In genomic region chr16:83807327-83807709, GRCh38 we compare ENCODE assay signal across 8 cellular contexts. TPM values are rescaled to one million over a fixed set of nuclear protein-coding genes. Genes with fewer than 3 reads are reported as not detected.
DNase-seq lines count a peak whose midpoint lies in the region; TF ChIP-seq lines count a peak whose summit lies in the region.

No MANE protein-coding gene starts in this region.

- peak overlapping the region; percentile 32 for H3K4me2 ChIP-seq in DOHH2 (ENCODE audit: low read length)

- H3K4me3 ChIP-seq in DOHH2 (ENCODE audit: low read length), result peak overlapping the region; percentile 96
- H3K4me3 ChIP-seq in HUES6 (ENCODE audit: low read depth, low read length), result peak overlapping the region; percentile 30; the same call in 1 of the 2 replicates
- peak overlapping the region; percentile 66 for H3K4me3 ChIP-seq in ectodermal cell (ENCODE audit: insufficient read depth, low read depth, low read length)
- peak overlapping the region; percentile 85 to 90 for H3K4me3 ChIP-seq in neutrophil (ENCODE audit: low read depth in 1 of 2, low read length in 1 of 2)

- H3K9ac ChIP-seq in HUES6 (ENCODE audit: low read length), result no peak overlapping the region

- TF ChIP-seq CTCF in DOHH2 (IDR thresholded peaks at IDR 0.05; ENCODE audit: low read depth, low read length, poor library complexity, severe bottlenecking) (no peak), neutrophil (IDR thresholded peaks at IDR 0.05) (no peak)

- no peaks in the 10 kb centered on the region for H3F3A ChIP-seq in DOHH2 (ENCODE audit: control insufficient read depth, insufficient read depth)

- peaks cover 4% of the 10 kb centered on the region; the same call in 1 of the 2 replicates for H3K9me3 ChIP-seq in DOHH2 (ENCODE audit: control insufficient read depth, insufficient read depth, low read length)
- no peaks in the 10 kb centered on the region for H3K9me3 ChIP-seq in HUES6 (ENCODE audit: control insufficient read depth, insufficient read depth, low read depth, low read length)
- H3K9me3 ChIP-seq in ectodermal cell (ENCODE audit: control insufficient read depth, low read length), result no peaks in the 10 kb centered on the region
- no peaks in the 10 kb centered on the region for H3K9me3 ChIP-seq in neutrophil

- peaks cover 33% of the 10 kb centered on the region for H3K79me2 ChIP-seq in DOHH2 (ENCODE audit: control insufficient read depth, low read length)

- H3K27me3 ChIP-seq in DOHH2 (ENCODE audit: control insufficient read depth, low read length) (no peaks in the 10 kb centered on the region), HUES6 (ENCODE audit: control insufficient read depth, insufficient read depth, low read length) (no peaks in the 10 kb centered on the region), ectodermal cell (ENCODE audit: control insufficient read depth, insufficient read depth, low read length, poor library complexity, severe bottlenecking) (no peaks in the 10 kb centered on the region), neutrophil (no peaks in the 10 kb centered on the region)

- H3K4me1 ChIP-seq in DOHH2 (ENCODE audit: control insufficient read depth, low read length) (peaks cover 27% of the 10 kb centered on the region), HUES6 (ENCODE audit: control insufficient read depth, insufficient read depth, low read length) (peaks cover 21% of the 10 kb centered on the region), ectodermal cell (ENCODE audit: control insufficient read depth, insufficient read depth, low read length) (peaks cover 8% of the 10 kb centered on the region), neutrophil (ENCODE audit: control insufficient read depth in 1 of 2, insufficient read depth in 1 of 2, low read depth in 1 of 2, low read length in 1 of 2) (peaks cover 60 to 61% of the 10 kb centered on the region in 2 experiments)

- H3K9me2 ChIP-seq in DOHH2 (replicated peaks; ENCODE audit: control insufficient read depth, low read length), result no peaks in the 10 kb centered on the region

- H3K36me3 ChIP-seq in DOHH2 (ENCODE audit: control insufficient read depth, low read length), result peaks cover 41% of the 10 kb centered on the region
- peaks cover 23% of the 10 kb centered on the region for H3K36me3 ChIP-seq in HUES6 (ENCODE audit: control insufficient read depth, insufficient read depth, low read length)
- peaks cover 4% of the 10 kb centered on the region for H3K36me3 ChIP-seq in ectodermal cell (ENCODE audit: control insufficient read depth, insufficient read depth, low read length)
- H3K36me3 ChIP-seq in neutrophil, result peaks cover 35% of the 10 kb centered on the region

- peaks cover 9% of the 10 kb centered on the region; the same call in 1 of the 2 replicates for H4K20me1 ChIP-seq in DOHH2 (ENCODE audit: control insufficient read depth, insufficient read depth, low read depth, low read length)

- no peak for DNase-seq in cortex of kidney (lab: John Stamatoyannopoulos, UW)
- no peak for DNase-seq in AG08395 (ENCODE audit: low spot score)
- DNase-seq in germinal center (ENCODE audit: low spot score), result no peak
- no peak for DNase-seq in NOMO-1 treated with DMSO at 0.1 percent for 48 hours (lab: John Stamatoyannopoulos, UW; ENCODE audit: unreplicated experiment)

- 93 to 95% methylated on average over 8 of the region's 8 CpGs for WGBS in ectodermal cell, 2 experiments

- no peak overlapping the region for H3K27ac ChIP-seq in DOHH2 (ENCODE audit: low read depth, low read length)
- no peak overlapping the region for H3K27ac ChIP-seq in HUES6 (ENCODE audit: low read depth, low read length)
- H3K27ac ChIP-seq in ectodermal cell (ENCODE audit: insufficient read depth, low read depth, low read length, poor library complexity, severe bottlenecking), result no peak overlapping the region
- H3K27ac ChIP-seq in neutrophil, result peak overlapping the region; percentile 94

RNA-seq across cellular contexts. Expression of gene HSBP1, which starts 0.5 kb away (rescaled TPM):
- polyA plus RNA-seq in ectodermal cell (2013, experiment 1 of 4), result 208 TPM
- polyA plus RNA-seq in ectodermal cell (2013, experiment 2 of 4), result 204 TPM
- 177 TPM for polyA plus RNA-seq in ectodermal cell (2013, experiment 3 of 4)
- polyA plus RNA-seq in ectodermal cell (2013, experiment 4 of 4), result 218 TPM

Comparison
In these comparisons a context has a peak if more than half of its experiments do, and no peak if none do; other contexts are left out.
1. H3K4me3 ChIP-seq: peak in every context shown above with its lines; median percentile 96 in DOHH2; 88 in neutrophil; 66 in ectodermal cell; 30 in HUES6.